Comparison of ENCODE assay signal across 21 cellular contexts in the genomic region with DNA sequence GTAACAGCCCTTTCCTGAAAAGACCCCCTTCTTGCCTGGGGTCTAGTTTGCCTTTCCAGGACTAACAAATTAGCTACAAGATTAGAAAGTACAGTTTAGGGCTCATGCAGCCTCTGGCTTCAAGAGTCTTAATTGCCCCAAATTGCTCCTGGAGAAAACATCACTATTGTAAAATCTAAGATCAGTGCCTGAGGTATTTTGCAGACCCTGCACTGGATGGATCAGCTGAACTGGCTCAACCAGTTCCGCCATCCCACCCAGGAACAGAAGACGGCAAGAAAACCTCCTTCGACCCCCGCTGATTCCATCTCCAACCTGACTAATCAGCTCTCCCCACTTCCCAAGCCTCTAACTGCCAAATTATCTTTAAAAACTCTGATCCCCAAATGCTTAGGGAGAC.
"Had no signal": no experiment of that assay in that cellular context is flagged by ENCODE, and none has a peak within 500 bp of the region (broad histone marks: within the 10 kb centered on the region; RNA-seq: fewer than 3 reads in every experiment).

No MANE protein-coding gene starts in this region.

- H3K36me3 Mint-ChIP-seq: activated naive CD8-positive, alpha-beta T cell treated with anti-CD3 and anti-CD28 coated beads for 36 hours; natural killer cell treated with Interleukin-12 subunit alpha and Interleukin-12 subunit beta and Interleukin-15 and Interleukin-18, amount 100 ng/mL, for 72 hours had no signal

- H3K27ac Mint-ChIP-seq: activated naive CD8-positive, alpha-beta T cell treated with anti-CD3 and anti-CD28 coated beads for 36 hours; activated T-helper 2 cell treated with anti-CD3 and anti-CD28 coated beads, Interferon-gamma antibody, Interleukin-2, Interleukin-4, amounts not matched to agents 10 μg/mL and 5 μg/mL and 100 μg/mL, durations not matched to agents 14 hours and 24 hours and 36 hours; natural killer cell treated with Interleukin-12 subunit alpha and Interleukin-12 subunit beta and Interleukin-15 and Interleukin-18, amount 100 ng/mL, for 72 hours; T-helper 2 cell treated with Interferon-gamma antibody and Interleukin-4, amounts not matched to agents 5 μg/mL and 100 μg/mL, for 36 hours had no signal

- H3K36me3 ChIP-seq: esophagus squamous epithelium, gastroesophageal sphincter, ovary, WERI-Rb-1 had no signal

- H3K27me3 ChIP-seq: ovary had no signal

- H3K9me3 ChIP-seq: esophagus squamous epithelium, gastroesophageal sphincter, ovary had no signal

- H3K4me1 ChIP-seq: gastroesophageal sphincter had no signal

- ATAC-seq: activated T-cell treated with anti-CD3 and anti-CD28 coated beads, Interleukin-2, amount 50 U/mL, for 4 hours; gastroesophageal sphincter; left lobe of liver; natural killer cell treated with Interleukin-12 subunit alpha and Interleukin-12 subunit beta and Interleukin-15 and Interleukin-18, amount 100 ng/mL, for 72 hours; right cardiac atrium; stimulated activated naive CD8-positive, alpha-beta T cell treated with anti-CD3 and anti-CD28 coated beads, Interleukin-15, Interleukin-2, amounts not matched to agents 100 U/mL and 50 U/mL, for 24 hours had no signal

- H3K4me3 Mint-ChIP-seq: activated naive CD8-positive, alpha-beta T cell treated with anti-CD3 and anti-CD28 coated beads for 36 hours; activated T-cell treated with anti-CD3 and anti-CD28 coated beads, Interleukin-2, amount 50 U/mL, for 4 hours; central memory CD8-positive, alpha-beta T cell; natural killer cell treated with Interleukin-12 subunit alpha and Interleukin-12 subunit beta and Interleukin-15 and Interleukin-18, amount 100 ng/mL, for 72 hours; T-helper 2 cell treated with Interferon-gamma antibody and Interleukin-4, amounts not matched to agents 5 μg/mL and 100 μg/mL, for 36 hours had no signal

- H3K4me3 ChIP-seq: esophagus squamous epithelium, gastroesophageal sphincter, lung, ovary had no signal

- H3K27ac ChIP-seq: esophagus squamous epithelium, gastroesophageal sphincter, ovary, WERI-Rb-1 had no signal

- H3K9me3 Mint-ChIP-seq: activated naive CD8-positive, alpha-beta T cell treated with anti-CD3 and anti-CD28 coated beads for 36 hours; activated T-helper 2 cell treated with anti-CD3 and anti-CD28 coated beads, Interferon-gamma antibody, Interleukin-2, Interleukin-4, amounts not matched to agents 10 μg/mL and 5 μg/mL and 100 μg/mL, durations not matched to agents 14 hours and 24 hours and 36 hours; central memory CD8-positive, alpha-beta T cell; natural killer cell treated with Interleukin-12 subunit alpha and Interleukin-12 subunit beta and Interleukin-15 and Interleukin-18, amount 100 ng/mL, for 72 hours; T-helper 2 cell treated with Interferon-gamma antibody and Interleukin-4, amounts not matched to agents 5 μg/mL and 100 μg/mL, for 36 hours had no signal

- H3K4me1 Mint-ChIP-seq: activated naive CD8-positive, alpha-beta T cell treated with anti-CD3 and anti-CD28 coated beads for 36 hours had no signal

- DNase-seq: activated CD8-positive, alpha-beta memory T cell treated with anti-CD3 and anti-CD28 coated beads, Interleukin-2, amount 50 U/mL, for 4 hours; activated naive CD4-positive, alpha-beta T cell; activated naive CD8-positive, alpha-beta T cell treated with anti-CD3 and anti-CD28 coated beads for 36 hours; activated T-cell treated with anti-CD3 and anti-CD28 coated beads, Interleukin-2, amount 50 U/mL, for 4 hours; effector memory CD4-positive, alpha-beta T cell; esophagus squamous epithelium; head of caudate nucleus; kidney; ovary; right cardiac atrium; stimulated activated CD4-positive, alpha-beta T cell treated with anti-CD3 and anti-CD28 coated beads, Interleukin-12 subunit alpha, Interleukin-12 subunit beta, amount 100 ng/mL, for 4 hours; stimulated activated CD4-positive, alpha-beta T cell treated with anti-CD3 and anti-CD28 coated beads, Interleukin-4, amount 100 ng/mL, for 4 hours; stimulated activated naive CD8-positive, alpha-beta T cell treated with anti-CD3 and anti-CD28 coated beads, Interleukin-15, Interleukin-2, amounts not matched to agents 100 U/mL and 50 U/mL, for 24 hours; WERI-Rb-1 had no signal
